In genomic region chr2:28681216-28681981, GRCh38 we compare ENCODE assay signal across 8 cellular contexts.
DNase-seq lines count a peak whose midpoint lies in the region; ATAC-seq and TF ChIP-seq lines count a peak whose summit lies in the region.

No MANE protein-coding gene starts in this region.

- DNase-seq in GM12865 (ENCODE audit: low read depth) (peak; percentile 85), Peyer's patch (peak in 2 of 3 donors; percentile 37 to 57), NCI-H526 treated with DMSO at 0.1 percent for 48 hours (lab: John Stamatoyannopoulos, UW) (no peak), SHP77 (lab: John Stamatoyannopoulos, UW) (no peak)
- peak; percentile 46 for DNase-seq in activated naive CD4-positive, alpha-beta T cell treated with anti-CD3 and anti-CD28 coated beads, Interleukin-2, amount 50 U/mL, for 16 hours

- no peak for TF ChIP-seq POLR2A in Peyer's patch (IDR thresholded peaks at IDR 0.05)

- H3K4me1 ChIP-seq in Peyer's patch (peaks cover 0 to 21% (median 5%) of the 10 kb centered on the region in 4 donors), muscle layer of colon (ENCODE audit: insufficient read depth, low read length) (peaks cover 19% of the 10 kb centered on the region), stomach smooth muscle (ENCODE audit: control insufficient read depth, insufficient read depth, low read length) (peaks cover 50% of the 10 kb centered on the region)

- TF ChIP-seq CTCF in GM12865 (IDR thresholded peaks at IDR 0.05; ENCODE audit: insufficient read depth, low read depth, low read length, missing control alignments) (no peak), Peyer's patch (IDR thresholded peaks at IDR 0.05) (no peak)

- no peaks in the 10 kb centered on the region for H3K27me3 ChIP-seq in Peyer's patch
- H3K27me3 ChIP-seq in muscle layer of colon (ENCODE audit: control insufficient read depth in 1 of 2, insufficient read depth in 2 of 2, low read length in 2 of 2) = no peaks in the 10 kb centered on the region
- H3K27me3 ChIP-seq in stomach smooth muscle (ENCODE audit: control insufficient read depth in 1 of 2, insufficient read depth in 2 of 2, low read length in 2 of 2) = no peaks in the 10 kb centered on the region

- H3K36me3 ChIP-seq in Peyer's patch = no peaks in the 10 kb centered on the region
- no peaks in the 10 kb centered on the region for H3K36me3 ChIP-seq in muscle layer of colon (ENCODE audit: insufficient read depth, low read length)
- no peaks in the 10 kb centered on the region for H3K36me3 ChIP-seq in stomach smooth muscle (ENCODE audit: control insufficient read depth in 2 of 2, insufficient read depth in 2 of 2, low read length in 2 of 2)

- peak overlapping the region in 1 of 4 donors; percentile 49 for H3K27ac ChIP-seq in Peyer's patch
- H3K27ac ChIP-seq in muscle layer of colon (ENCODE audit: low read depth, low read length) = peak overlapping the region; percentile 23
- peak overlapping the region; percentile 37 for H3K27ac ChIP-seq in stomach smooth muscle (ENCODE audit: low read length)

- ATAC-seq in HG02571 (IDR thresholded peaks at IDR 0.05; ENCODE audit: unreplicated experiment) = peak; percentile 74

- H3K9me3 ChIP-seq in Peyer's patch (no peaks in the 10 kb centered on the region), muscle layer of colon (ENCODE audit: low read length) (no peaks in the 10 kb centered on the region), stomach smooth muscle (ENCODE audit: control insufficient read depth in 2 of 2, low read length in 2 of 2) (no peaks in the 10 kb centered on the region)

- H3K9ac ChIP-seq in muscle layer of colon (ENCODE audit: low read length) (no peak overlapping the region), stomach smooth muscle (ENCODE audit: low read length in 2 of 2) (peak overlapping the region in 1 of 2 donors; percentile 13)

- H3K4me3 ChIP-seq in GM12865 (ENCODE audit: low read depth, low read length) = no peak overlapping the region
- H3K4me3 ChIP-seq in Peyer's patch = no peak overlapping the region
- no peak overlapping the region for H3K4me3 ChIP-seq in muscle layer of colon (ENCODE audit: low read depth in 1 of 2, low read length in 2 of 2)
- H3K4me3 ChIP-seq in stomach smooth muscle (ENCODE audit: low read length in 2 of 2) = peak overlapping the region in 1 of 2 donors; percentile 22

Comparison
In these comparisons a context has a peak if more than half of its experiments do, and no peak if none do; other contexts are left out.
1. DNase-seq: peak in GM12865 (single experiment), Peyer's patch (2 of 3) and activated naive CD4-positive, alpha-beta T cell treated with anti-CD3 and anti-CD28 coated beads, Interleukin-2, amount 50 U/mL, for 16 hours (single experiment); none in NCI-H526 treated with DMSO at 0.1 percent for 48 hours (single experiment) and SHP77 (0 of 2).